17 cellular contexts compared by ENCODE assay signal in genomic region chr3:50192124-50192523, GRCh38. TPM values are rescaled to one million over a fixed set of nuclear protein-coding genes. Genes with fewer than 3 reads are reported as not detected.
A peak's percentile ranks its signal among the peaks of the same experiment; 100 is the strongest.
DNase-seq lines count a peak whose midpoint lies in the region; ATAC-seq and TF ChIP-seq lines count a peak whose summit lies in the region.
"Had no signal": no experiment of that assay in that cellular context is flagged by ENCODE, and none has a peak within 500 bp of the region (broad histone marks: within the 10 kb centered on the region; RNA-seq: fewer than 3 reads in every experiment).

No MANE protein-coding gene starts in this region.

- no peak overlapping the region for H3K4ac ChIP-seq in neuronal stem cell (ENCODE audit: low read length)

- H2BK120ac ChIP-seq in neuronal stem cell (ENCODE audit: low read depth, low read length), result peak overlapping the region; percentile 93

- no peak overlapping the region for H3K27ac Mint-ChIP-seq in activated T-cell treated with anti-CD3 and anti-CD28 coated beads, Interleukin-2, amount 50 U/mL, for 24 hours
- H3K27ac Mint-ChIP-seq in IgD-negative memory B cell, result peak overlapping the region in 2 of 3 donors; percentile 59 to 78
- H3K27ac Mint-ChIP-seq: CD4-positive, alpha-beta T cell; GM23338; HFFc6 had no signal

- no peak overlapping the region for H3K9ac ChIP-seq in neuronal stem cell (ENCODE audit: low read depth, low read length, poor library complexity)

- peaks cover 3% of the 10 kb centered on the region for H3K79me1 ChIP-seq in neuronal stem cell (ENCODE audit: low read depth, low read length)

- peak overlapping the region; percentile 85 for H2BK5ac ChIP-seq in neuronal stem cell (ENCODE audit: low read length)

- H2BK12ac ChIP-seq in neuronal stem cell (ENCODE audit: low read length), result peak overlapping the region; percentile 98

- peaks cover 16% of the 10 kb centered on the region for H3K4me1 Mint-ChIP-seq in activated T-cell treated with anti-CD3 and anti-CD28 coated beads, Interleukin-2, amount 50 U/mL, for 24 hours (ENCODE audit: low read depth)
- peaks cover 3 to 10% (median 9%) of the 10 kb centered on the region in 3 donors for H3K4me1 Mint-ChIP-seq in IgD-negative memory B cell

- H3K36me3 Mint-ChIP-seq in activated T-cell treated with anti-CD3 and anti-CD28 coated beads, Interleukin-2, amount 50 U/mL, for 24 hours (ENCODE audit: low read depth), result no peaks in the 10 kb centered on the region
- no peaks in the 10 kb centered on the region for H3K36me3 Mint-ChIP-seq in IgD-negative memory B cell
- H3K36me3 Mint-ChIP-seq: CD14-positive monocyte; CD8-positive, alpha-beta memory T cell had no signal

- ATAC-seq in GM18520 (IDR thresholded peaks at IDR 0.05; ENCODE audit: unreplicated experiment), result no peak

- TF ChIP-seq CTCF in WERI-Rb-1 (IDR thresholded peaks at IDR 0.05; ENCODE audit: low read depth, low read length), result no peak

- no peak overlapping the region for H4K8ac ChIP-seq in neuronal stem cell (ENCODE audit: low read depth, low read length)

- no peak overlapping the region for H3K14ac ChIP-seq in neuronal stem cell (ENCODE audit: low read length)

- H3K9me3 ChIP-seq in WERI-Rb-1 (ENCODE audit: severe bottlenecking), result no peaks in the 10 kb centered on the region
- H3K9me3 ChIP-seq in neuronal stem cell (replicated peaks in 1 of 2; ENCODE audit: control insufficient read depth in 2 of 2, insufficient read depth in 1 of 2, low read depth in 1 of 2, low read length in 2 of 2), result no peaks in the 10 kb centered on the region
- H3K9me3 ChIP-seq: A549; BE2C; BLaER1 treated with 17β-estradiol and CSF1 and Interleukin-3, amounts not matched to agents 10 nM and 100 nM; HAP-1 had no signal

- DNase-seq in activated T-cell treated with anti-CD3 and anti-CD28 coated beads, Interleukin-2, amount 50 U/mL, for 24 hours, result peak; percentile 38
- no peak for DNase-seq in activated T-cell treated with anti-CD3 and anti-CD28 coated beads, Interleukin-2, amount 50 U/mL, for 1 hour
- DNase-seq in WERI-Rb-1 (no peak), neuronal stem cell (ENCODE audit: low spot score) (no peak), SIG-M5 (lab: John Stamatoyannopoulos, UW) (no peak)
- DNase-seq: DMS 273 treated with DMSO at 0.1 percent for 48 hours had no signal

- H3K36me3 ChIP-seq in WERI-Rb-1 (peaks cover 17% of the 10 kb centered on the region), neuronal stem cell (replicated peaks in 1 of 2; ENCODE audit: control insufficient read depth in 2 of 2, insufficient read depth in 2 of 2, low read length in 2 of 2) (peaks cover 0 to 5% of the 10 kb centered on the region in 2 donors)
- H3K36me3 ChIP-seq: BE2C, HAP-1 had no signal

- H3K27ac ChIP-seq in WERI-Rb-1 (peak overlapping the region; percentile 24; the same call in 1 of the 2 replicates), neuronal stem cell (replicated peaks; ENCODE audit: low read length) (no peak overlapping the region)
- H3K27ac ChIP-seq: A549; BLaER1 treated with 17β-estradiol and CSF1 and Interleukin-3, amounts not matched to agents 10 nM and 100 nM had no signal

- H2BK15ac ChIP-seq in neuronal stem cell (ENCODE audit: low read length), result peak overlapping the region; percentile 99

- H3K18ac ChIP-seq in neuronal stem cell (ENCODE audit: low read length), result peak overlapping the region; percentile 75

- H3K4me3 ChIP-seq in WERI-Rb-1 (ENCODE audit: low read depth, low read length), result no peak overlapping the region
- no peak overlapping the region for H3K4me3 ChIP-seq in neuronal stem cell (ENCODE audit: low read length in 2 of 2)
- H3K4me3 ChIP-seq: A549; BLaER1 treated with 17β-estradiol and CSF1 and Interleukin-3, amounts not matched to agents 10 nM and 100 nM; GM23338; HAP-1 had no signal

- no peaks in the 10 kb centered on the region for H3K27me3 ChIP-seq in WERI-Rb-1 (ENCODE audit: insufficient read depth, low read depth, severe bottlenecking)
- peaks cover 0 to 44% (median 3%) of the 10 kb centered on the region in 3 experiments for H3K27me3 ChIP-seq in neuronal stem cell (ENCODE audit: control insufficient read depth in 3 of 3, insufficient read depth in 3 of 3, low read depth in 1 of 3, low read length in 3 of 3)

- peaks cover 0 to 10% of the 10 kb centered on the region in 2 donors for H3K4me1 ChIP-seq in neuronal stem cell (ENCODE audit: control insufficient read depth in 2 of 2, insufficient read depth in 1 of 2, low read depth in 1 of 2, low read length in 2 of 2)
- H3K4me1 ChIP-seq: BE2C had no signal

- WGBS in neuronal stem cell (ENCODE audit: extremely low coverage in 2 of 2, insufficient read length in 2 of 2, insufficient replicate concordance in 1 of 2), 2 donors, result no CpG with 5 or more reads among the region's 8 CpGs

- H4K91ac ChIP-seq in neuronal stem cell (ENCODE audit: low read depth, low read length, poor library complexity), result peak overlapping the region; percentile 31

- peaks cover 19% of the 10 kb centered on the region for H3K27me3 Mint-ChIP-seq in activated T-cell treated with anti-CD3 and anti-CD28 coated beads, Interleukin-2, amount 50 U/mL, for 24 hours
- peaks cover 12% of the 10 kb centered on the region for H3K27me3 Mint-ChIP-seq in IgD-negative memory B cell

- no peak overlapping the region for H3K4me2 ChIP-seq in neuronal stem cell (ENCODE audit: insufficient read depth, low read length, poor library complexity, severe bottlenecking)
- H3K4me2 ChIP-seq: A549, GM23338 had no signal

- no peak overlapping the region for H3K4me3 Mint-ChIP-seq in activated T-cell treated with anti-CD3 and anti-CD28 coated beads, Interleukin-2, amount 50 U/mL, for 24 hours
- H3K4me3 Mint-ChIP-seq in IgD-negative memory B cell, result no peak overlapping the region
- H3K4me3 Mint-ChIP-seq: GM23338, HFFc6 had no signal

- no peak overlapping the region for H3K23ac ChIP-seq in neuronal stem cell (ENCODE audit: low read depth, low read length, poor library complexity)

- H2AFZ ChIP-seq in neuronal stem cell (ENCODE audit: low read length), result no peak overlapping the region
- H2AFZ ChIP-seq: GM23338 had no signal

- H2AK5ac ChIP-seq in neuronal stem cell (ENCODE audit: low read depth, low read length), result peak overlapping the region; percentile 82

- no peaks in the 10 kb centered on the region for H3K9me3 Mint-ChIP-seq in activated T-cell treated with anti-CD3 and anti-CD28 coated beads, Interleukin-2, amount 50 U/mL, for 24 hours
- no peaks in the 10 kb centered on the region for H3K9me3 Mint-ChIP-seq in IgD-negative memory B cell
- H3K9me3 Mint-ChIP-seq: CD4-positive, alpha-beta T cell; CD8-positive, alpha-beta memory T cell; GM23338; HFFc6 had no signal

RNA-seq across cellular contexts. Expression of gene GNAT1, which starts 0.7 kb away (rescaled TPM):
- not detected for polyA plus RNA-seq in IgD-negative memory B cell
- polyA plus RNA-seq in neuronal stem cell (2013, experiment 1 of 2), result 0.03 TPM
- polyA plus RNA-seq in neuronal stem cell (2013, experiment 2 of 2), result 0.04 TPM
- polyA plus RNA-seq: A549; CD14-positive monocyte; CD8-positive, alpha-beta memory T cell; GM23338 had no signal

RNA-seq across cellular contexts. Expression of gene SLC38A3, which starts 12.9 kb away (rescaled TPM):
- polyA plus RNA-seq in IgD-negative memory B cell, result not detected
- polyA plus RNA-seq in neuronal stem cell (2013, experiment 1 of 2), result 3.5 TPM
- 3.2 TPM for polyA plus RNA-seq in neuronal stem cell (2013, experiment 2 of 2)
- polyA plus RNA-seq: CD14-positive monocyte; CD8-positive, alpha-beta memory T cell had no signal

RNA-seq across cellular contexts. Expression of gene SEMA3F, which starts 37.0 kb away (rescaled TPM):
- not detected for polyA plus RNA-seq in IgD-negative memory B cell
- polyA plus RNA-seq in neuronal stem cell (2013, experiment 1 of 2), result 68.0 TPM
- polyA plus RNA-seq in neuronal stem cell (2013, experiment 2 of 2), result 67.2 TPM
- polyA plus RNA-seq: CD14-positive monocyte; CD8-positive, alpha-beta memory T cell had no signal

RNA-seq across cellular contexts. Expression of gene GNAI2, which starts 43.9 kb away (rescaled TPM):
- 689 TPM for polyA plus RNA-seq in IgD-negative memory B cell
- 457 TPM for polyA plus RNA-seq in neuronal stem cell (2013, experiment 1 of 2)
- polyA plus RNA-seq in neuronal stem cell (2013, experiment 2 of 2), result 458 TPM
